In genomic region chr16:68236804-68237242, GRCh38 we compare ENCODE assay signal across 8 cellular contexts. TPM values are rescaled to one million over a fixed set of nuclear protein-coding genes. Genes with fewer than 3 reads are reported as not detected.
DNase-seq lines count a peak whose midpoint lies in the region; ATAC-seq and TF ChIP-seq lines count a peak whose summit lies in the region.

No MANE protein-coding gene starts in this region.

- H3K9ac ChIP-seq in HCT116 (ENCODE audit: low read length) = peak overlapping the region; percentile 98

- peaks cover 4% of the 10 kb centered on the region; the same call in 1 of the 2 replicates for H4K20me1 ChIP-seq in HCT116 (ENCODE audit: insufficient read depth)

- peak overlapping the region; percentile 86 for H3K27ac ChIP-seq in HCT116 (ENCODE audit: low read depth, low read length)
- peak overlapping the region; percentile 98 to 99 (median 99) for H3K27ac ChIP-seq in body of pancreas
- peak overlapping the region; percentile 65 to 88 (median 67) for H3K27ac ChIP-seq in right lobe of liver
- H3K27ac ChIP-seq in tibial nerve = peak overlapping the region; percentile 85 to 96 (median 88)

- RAD21 ChIA-PET in HCT116 (lab: Charles Lee; ENCODE audit: low non-redundant PET in 1 of 2, low total read pairs in 2 of 2, uncharacterized antibody in 2 of 2, unreplicated experiment in 2 of 2) = no interaction called here

- DNase-seq in 8988T = peak; percentile 64
- no peak for DNase-seq in HCT116 (ENCODE audit: low read depth, low spot score)
- DNase-seq in body of pancreas = peak in 1 of 4 donors; percentile 40
- DNase-seq in right lobe of liver = peak in 1 of 3 donors; percentile 42
- no peak for DNase-seq in tibial nerve (ENCODE audit: low spot score in 2 of 2)
- DNase-seq in AML-193 (lab: John Stamatoyannopoulos, UW) = no peak
- no peak for DNase-seq in NK-92 treated with Interleukin-12 subunit alpha and Interleukin-12 subunit beta, amount 100 ng/mL, for 24 hours (lab: John Stamatoyannopoulos, UW)

- H2AFZ ChIP-seq in HCT116 (ENCODE audit: low read depth, low read length, poor library complexity, severe bottlenecking) = no peak overlapping the region

- H3K4me1 ChIP-seq in HCT116 (ENCODE audit: control insufficient read depth in 1 of 2, insufficient read depth in 2 of 2, low read length in 2 of 2) (peaks cover 29 to 47% of the 10 kb centered on the region in 2 experiments), body of pancreas (peaks cover 53% of the 10 kb centered on the region), right lobe of liver (peaks cover 0 to 22% (median 4%) of the 10 kb centered on the region in 4 donors), tibial nerve (peaks cover 0 to 48% (median 10%) of the 10 kb centered on the region in 4 donors)

- TF ChIP-seq RAD21 in HCT116 (IDR thresholded peaks at IDR 0.05; ENCODE audit: low read depth) = no peak

- H3K27me3 ChIP-seq in HCT116 (ENCODE audit: insufficient read depth, low read length) (no peaks in the 10 kb centered on the region), body of pancreas (no peaks in the 10 kb centered on the region), right lobe of liver (no peaks in the 10 kb centered on the region), tibial nerve (no peaks in the 10 kb centered on the region)

- peaks cover 43% of the 10 kb centered on the region for H3K79me2 ChIP-seq in HCT116 (ENCODE audit: insufficient read depth, low read length)

- H3K9me2 ChIP-seq in HCT116 (ENCODE audit: insufficient read depth) = no peaks in the 10 kb centered on the region

- CTCF ChIA-PET in HCT116 (lab: Charles Lee) = interaction anchor here (1.4 to 4.3 kb wide), 3 partner anchors 10 to 143 kb away, joined by 4 to 14 read pairs (median 4); partner anchors contain the start of gene SLC7A6

- intact Hi-C loops in HCT116 (cut with micrococcal nuclease) (loop anchor here (10.0 kb wide), 1 partner anchor 712 kb away; the partner anchor contains the start of gene RIPOR1), body of pancreas (cut with DNase I) (loop anchor here (10.0 kb wide), 1 partner anchor 172 kb away; no protein-coding TSS in a partner anchor), right lobe of liver (cut with DNase I) (loop anchor here (10.0 kb wide), 2 partner anchors 152 to 162 kb away; partner anchors contain the start of gene NFATC3 (in 1 of the 2))

- 11 to 12% methylated on average over 12 to 21 of the region's 21 CpGs for WGBS in body of pancreas, 2 donors
- 20% methylated on average over 1 of the region's 21 CpGs for WGBS in right lobe of liver (ENCODE audit: insufficient coverage, low coverage, low lambda C conversion rate, missing lambda C conversion rate)
- WGBS in tibial nerve, 2 donors = 6 to 21% methylated on average over 7 to 21 of the region's 21 CpGs

- H3K9me3 ChIP-seq in HCT116 (ENCODE audit: control insufficient read depth in 1 of 2, insufficient read depth in 1 of 2, low read depth in 1 of 2, low read length in 2 of 2) (no peaks in the 10 kb centered on the region), body of pancreas (no peaks in the 10 kb centered on the region), right lobe of liver (no peaks in the 10 kb centered on the region), tibial nerve (no peaks in the 10 kb centered on the region)

- TSS peak; percentile 27 for BruUV-seq in HCT116 (replicated peaks; lab: Mats Ljungman, UMichigan)

- no peak for TF ChIP-seq POLR2A in HCT116 (IDR thresholded peaks at IDR 0.05; ENCODE audit: borderline replicate concordance, extremely low read depth, insufficient read depth, insufficient read length)
- TF ChIP-seq POLR2A in body of pancreas (IDR thresholded peaks at IDR 0.05) = no peak
- no peak for TF ChIP-seq POLR2A in right lobe of liver (IDR thresholded peaks at IDR 0.05)
- TF ChIP-seq POLR2A in tibial nerve (IDR thresholded peaks at IDR 0.05) = no peak

- TF ChIP-seq CTCF in HCT116 (IDR thresholded peaks at IDR 0.05 in 2 of 3, conservative IDR thresholded peaks at IDR 0.05 in 1 of 3; ENCODE audit: borderline replicate concordance in 1 of 3, insufficient read depth in 1 of 3, low read depth in 2 of 3, low read length in 2 of 3) (no peak), body of pancreas (IDR thresholded peaks at IDR 0.05) (no peak), right lobe of liver (IDR thresholded peaks at IDR 0.05) (no peak), tibial nerve (IDR thresholded peaks at IDR 0.05) (no peak)

- no peak for TF ChIP-seq EP300 in tibial nerve (IDR thresholded peaks at IDR 0.05)

- ATAC-seq in HCT116 (peak; percentile 2; the same call in 1 of the 2 replicates), body of pancreas (no peak), right lobe of liver (no peak), HG03520 (IDR thresholded peaks at IDR 0.05; ENCODE audit: unreplicated experiment) (no peak)

- POLR2A ChIA-PET in HCT116 (lab: Charles Lee) = interaction anchor here (0.9 to 1.4 kb wide), 3 partner anchors 9 to 149 kb away, joined by 3 to 4 read pairs (median 3); partner anchors contain the start of gene PLA2G15

- H3K4me2 ChIP-seq in HCT116 (ENCODE audit: low read length) = peak overlapping the region; percentile 97

- peak overlapping the region; percentile 56 to 88 for H3K4me3 ChIP-seq in HCT116 (replicated peaks in 1 of 2; ENCODE audit: low read depth in 1 of 2, low read length in 2 of 2)
- peak overlapping the region; percentile 12 to 13 for H3K4me3 ChIP-seq in body of pancreas
- H3K4me3 ChIP-seq in right lobe of liver = peak overlapping the region; percentile 70 to 94 (median 91)
- peak overlapping the region; percentile 55 to 75 (median 61) for H3K4me3 ChIP-seq in tibial nerve

- H3K36me3 ChIP-seq in HCT116 (ENCODE audit: control insufficient read depth in 1 of 2, insufficient read depth in 2 of 2, low read length in 2 of 2) = peaks cover 7 to 14% of the 10 kb centered on the region in 2 experiments; a peak in 2 of 4 replicates
- H3K36me3 ChIP-seq in body of pancreas (replicated peaks in 1 of 2; ENCODE audit: insufficient read depth in 1 of 2, low read depth in 2 of 2) = peaks cover 7 to 11% of the 10 kb centered on the region in 2 donors
- peaks cover 0 to 20% (median 10%) of the 10 kb centered on the region in 4 donors for H3K36me3 ChIP-seq in right lobe of liver
- H3K36me3 ChIP-seq in tibial nerve = peaks cover 0 to 5% (median 0%) of the 10 kb centered on the region in 3 donors

TF ChIP-seq in HCT116, 20 proteins besides CTCF, POLR2A, EP300 and RAD21:
- TF ChIP-seq ZFX (IDR thresholded peaks at IDR 0.05) (peak; percentile 58; the same call in 1 of the 2 replicates), ZNF274 (IDR thresholded peaks at IDR 0.05; ENCODE audit: low read depth, low read length) (no peak)

RNA-seq across cellular contexts. Expression of gene ESRP2, which starts 0.9 kb away (rescaled TPM):
- total RNA-seq in HCT116 (2021; ENCODE audit: unreplicated experiment) (42.5 TPM), body of pancreas (10 to 100 TPM; 55.0 to 56.0 TPM), right lobe of liver (100 to 1,000 TPM in 1 of 6 experiments, 10 to 100 TPM in 5; 44.8 to 102 (median 57.9) TPM), tibial nerve (1 to 10 TPM in 2 of 4 donors, under 1 TPM in 2; 0.42 to 2.4 (median 1.2) TPM)
- polyA plus RNA-seq in HCT116 (2012) = 28.7 and 30.5 TPM in 2 replicates

RNA-seq across cellular contexts. Expression of gene PLA2G15, which starts 8.3 kb away (rescaled TPM):
- total RNA-seq in HCT116 (2021; ENCODE audit: unreplicated experiment) = 7.5 TPM
- polyA plus RNA-seq in HCT116 (2012) = 7.7 and 8.0 TPM in 2 replicates
- 1 to 10 TPM; 8.2 to 9.6 TPM for total RNA-seq in body of pancreas
- total RNA-seq in right lobe of liver = 10 to 100 TPM in 5 of 6 experiments, 1 to 10 TPM in 1; 9.7 to 21.2 (median 13.7) TPM
- 10 to 100 TPM; 26.0 to 51.3 (median 30.2) TPM for total RNA-seq in tibial nerve

RNA-seq across cellular contexts. Expression of gene SLC7A6, which starts 27.5 kb away (rescaled TPM):
- total RNA-seq in HCT116 (2021; ENCODE audit: unreplicated experiment) (28.5 TPM), body of pancreas (10 to 100 TPM; 10.9 to 23.4 TPM), right lobe of liver (1 to 10 TPM; 1.6 to 9.6 (median 4.5) TPM), tibial nerve (100 to 1,000 TPM; 129 to 202 (median 181) TPM)
- polyA plus RNA-seq in HCT116 (2012) = 8.3 and 9.1 TPM in 2 replicates

Comparison
In these comparisons a context has a peak if more than half of its experiments do, and no peak if none do; other contexts are left out.
1. H3K4me3 ChIP-seq: peak in every context shown above with its lines; median percentile 91 in right lobe of liver; 72 in HCT116; 61 in tibial nerve; 12 in body of pancreas.
2. RNA of gene ESRP2, which starts 0.9 kb away (total RNA-seq): 44.8 to 102 TPM in right lobe of liver, 55.0 to 56.0 TPM in body of pancreas and 42.5 TPM in HCT116 (single experiment); 0.42 to 2.4 TPM in tibial nerve; every median in the first group is over 10 times any median in the second.
3. Peak in every context shown above with its lines, with median percentiles within 50 percentile points of each other: H3K27ac ChIP-seq.